In genomic region chrY:18087943-18088655, GRCh38 we compare ENCODE assay signal across 7 cellular contexts.
A peak's percentile ranks its signal among the peaks of the same experiment; 100 is the strongest.
DNase-seq lines count a peak whose midpoint lies in the region; ATAC-seq, FAIRE-seq and TF ChIP-seq lines count a peak whose summit lies in the region.
"Not testable (repeated sequence)": the region's sequence is repeated elsewhere in the genome, so short reads cannot be mapped to it uniquely, and the experiment has no call there.

No MANE protein-coding gene starts in this region.

- POLR2A ChIA-PET in A549 (lab: Yijun Ruan, JAX); HCT116 (lab: Charles Lee): not testable (repeated sequence)

- H4K20me1 ChIP-seq in HCT116 (ENCODE audit: insufficient read depth), result not testable (repeated sequence)

- not testable (repeated sequence) for H3K9ac ChIP-seq in HCT116 (ENCODE audit: low read length)

- H3K36me3 ChIP-seq in HCT116 (ENCODE audit: control insufficient read depth in 1 of 2, insufficient read depth in 2 of 2, low read length in 2 of 2); body of pancreas (replicated peaks in 1 of 2; ENCODE audit: insufficient read depth in 1 of 2, low read depth in 2 of 2); pancreas; small intestine (ENCODE audit: control insufficient read depth in 2 of 2, insufficient read depth in 2 of 2, low read length in 2 of 2): not testable (repeated sequence)

- not testable (repeated sequence) for TF ChIP-seq RAD21 in A549 (conservative IDR thresholded peaks at IDR 0.05 in 1 of 2, IDR thresholded peaks at IDR 0.05 in 1 of 2); HCT116 (IDR thresholded peaks at IDR 0.05; ENCODE audit: low read depth)

- not testable (repeated sequence) for H3K27ac ChIP-seq in A549; HCT116 (ENCODE audit: low read depth, low read length); body of pancreas; foreskin keratinocyte; pancreas; small intestine (ENCODE audit: low read depth in 1 of 2, low read length in 1 of 2)

- H3K4me3 ChIP-seq in A549; HCT116 (replicated peaks in 1 of 2; ENCODE audit: low read depth in 1 of 2, low read length in 2 of 2); body of pancreas; pancreas; small intestine (ENCODE audit: low read depth in 1 of 2, low read length in 2 of 2): not testable (repeated sequence)

- intact Hi-C loops in HCT116 (cut with micrococcal nuclease); body of pancreas (cut with DNase I); pancreas (cut with DNase I): not testable (repeated sequence)

- not testable (repeated sequence) for H3K4me2 ChIP-seq in A549; HCT116 (ENCODE audit: low read length)

- ATAC-seq in A549 (peak; percentile 85 to 94), HCT116 (peak; percentile 60), body of pancreas (peak; percentile 50), foreskin keratinocyte (peak; percentile 89)
- ATAC-seq in pancreas, result not testable (repeated sequence)

- not testable (repeated sequence) for H3K9me3 ChIP-seq in A549; HCT116 (ENCODE audit: control insufficient read depth in 1 of 2, insufficient read depth in 1 of 2, low read depth in 1 of 2, low read length in 2 of 2); body of pancreas; pancreas; small intestine (ENCODE audit: control insufficient read depth, low read depth)

- FAIRE-seq in A549 (lab: Jason Lieb, UNC) (peak; percentile 98), RCC 7860 (lab: Jason Lieb, UNC) (peak; percentile 100), pancreas (lab: Jason Lieb, UNC) (peak; percentile 71), small intestine (lab: Jason Lieb, UNC) (peak; percentile 96)

- CTCF ChIA-PET in A549 (lab: Yijun Ruan, JAX); HCT116 (lab: Charles Lee): not testable (repeated sequence)

- not testable (repeated sequence) for TF ChIP-seq POLR2A in A549 (IDR thresholded peaks at IDR 0.05; ENCODE audit: low read length); HCT116 (IDR thresholded peaks at IDR 0.05; ENCODE audit: borderline replicate concordance, extremely low read depth, insufficient read depth, insufficient read length); body of pancreas (IDR thresholded peaks at IDR 0.05)

- not testable (repeated sequence) for DNase-seq in A549 (ENCODE audit: low read depth in 1 of 2, low spot score in 1 of 2); HCT116 (ENCODE audit: low read depth, low spot score); RCC 7860 (ENCODE audit: low spot score); body of pancreas; foreskin keratinocyte; pancreas; small intestine

- not testable (repeated sequence) for H3K4me1 ChIP-seq in A549; HCT116 (ENCODE audit: control insufficient read depth in 1 of 2, insufficient read depth in 2 of 2, low read length in 2 of 2); body of pancreas; foreskin keratinocyte; pancreas; small intestine (ENCODE audit: control insufficient read depth in 2 of 2, insufficient read depth in 1 of 2, low read depth in 1 of 2, low read length in 1 of 2)

- TF ChIP-seq CTCF in A549 (IDR thresholded peaks at IDR 0.05); HCT116 (IDR thresholded peaks at IDR 0.05 in 2 of 3, conservative IDR thresholded peaks at IDR 0.05 in 1 of 3; ENCODE audit: borderline replicate concordance in 1 of 3, insufficient read depth in 1 of 3, low read depth in 2 of 3, low read length in 2 of 3); body of pancreas (IDR thresholded peaks at IDR 0.05); foreskin keratinocyte (conservative IDR thresholded peaks at IDR 0.05); pancreas (IDR thresholded peaks at IDR 0.05): not testable (repeated sequence)

- H2AFZ ChIP-seq in HCT116 (ENCODE audit: low read depth, low read length, poor library complexity, severe bottlenecking), result not testable (repeated sequence)

- H3K79me2 ChIP-seq in HCT116 (ENCODE audit: insufficient read depth, low read length), result not testable (repeated sequence)

- RAD21 ChIA-PET in HCT116 (lab: Charles Lee; ENCODE audit: low non-redundant PET in 1 of 2, low total read pairs in 2 of 2, uncharacterized antibody in 2 of 2, unreplicated experiment in 2 of 2), result not testable (repeated sequence)

- no CpG with 5 or more reads among the region's 5 CpGs for WGBS in A549 (ENCODE audit: missing lambda C conversion rate)
- WGBS in body of pancreas, 2 donors, result no CpG with 5 or more reads among the region's 5 CpGs
- WGBS in pancreas, 2 donors, result no CpG with 5 or more reads among the region's 5 CpGs
- no CpG with 5 or more reads among the region's 5 CpGs for WGBS in small intestine, 3 donors

- H3K9me2 ChIP-seq in HCT116 (ENCODE audit: insufficient read depth), result not testable (repeated sequence)

- H3K27me3 ChIP-seq in HCT116 (ENCODE audit: insufficient read depth, low read length); body of pancreas; foreskin keratinocyte; pancreas; small intestine (ENCODE audit: control insufficient read depth in 2 of 2, insufficient read depth in 2 of 2, low read length in 2 of 2): not testable (repeated sequence)

- not testable (repeated sequence) for TF ChIP-seq EP300 in A549 (IDR thresholded peaks at IDR 0.05)

- BruUV-seq in HCT116 (replicated peaks; lab: Mats Ljungman, UMichigan), result not testable (repeated sequence)
